ENCODE assay signal across 17 cellular contexts in genomic region chr4:53050361-53050774, GRCh38.
"Had no signal": no experiment of that assay in that cellular context is flagged by ENCODE, and none has a peak within 500 bp of the region (broad histone marks: within the 10 kb centered on the region; RNA-seq: fewer than 3 reads in every experiment).

No MANE protein-coding gene starts in this region.

- H3K27me3 Mint-ChIP-seq: activated T-helper 17 cell treated with anti-CD3 and anti-CD28 coated beads, Interleukin-2, amount 50 U/mL, for 72 hours; dendritic cell treated with granulocyte-macrophage colony-stimulating factor and Interleukin-4, amounts not matched to agents 40 ng/mL and 50 ng/mL, for 4 days; naive thymus-derived CD8-positive, alpha-beta T cell; stimulated activated memory B cell treated with anti-CD40 and anti-IgM and Interleukin-4, amounts not matched to agents 10 μg/mL and 1 μg/mL and 100 μg/mL, for 72 hours; T-helper 17 cell had no signal

- H3K9me3 Mint-ChIP-seq: activated naive CD4-positive, alpha-beta T cell treated with anti-CD3 and anti-CD28 coated beads for 36 hours; activated T-helper 17 cell treated with anti-CD3 and anti-CD28 coated beads, Interleukin-2, amount 50 U/mL, for 72 hours; dendritic cell treated with granulocyte-macrophage colony-stimulating factor and Interleukin-4, amounts not matched to agents 40 ng/mL and 50 ng/mL, for 4 days; endodermal cell; naive thymus-derived CD8-positive, alpha-beta T cell; stimulated activated memory B cell treated with anti-CD40 and anti-IgM and Interleukin-4, amounts not matched to agents 10 μg/mL and 1 μg/mL and 100 μg/mL, for 72 hours had no signal

- DNase-seq: activated CD4-positive, alpha-beta T cell treated with anti-CD3 and anti-CD28 coated beads, Interleukin-2, amount 50 U/mL, for 1 hour; activated CD4-positive, CD25-positive, alpha-beta regulatory T cell; activated naive CD4-positive, alpha-beta T cell treated with anti-CD3 and anti-CD28 coated beads for 36 hours; activated T-cell treated with anti-CD3 and anti-CD28 coated beads for 4 hours; amniotic stem cell; body of pancreas; endodermal cell; head of caudate nucleus; mucosa of descending colon; naive thymus-derived CD8-positive, alpha-beta T cell; nucleus accumbens; right cardiac atrium; T-helper 17 cell; tibial artery had no signal

- H3K4me3 Mint-ChIP-seq: activated naive CD4-positive, alpha-beta T cell treated with anti-CD3 and anti-CD28 coated beads for 36 hours; activated T-helper 17 cell treated with anti-CD3 and anti-CD28 coated beads, Interleukin-2, amount 50 U/mL, for 72 hours; dendritic cell treated with granulocyte-macrophage colony-stimulating factor and Interleukin-4, amounts not matched to agents 40 ng/mL and 50 ng/mL, for 4 days; endodermal cell; naive thymus-derived CD8-positive, alpha-beta T cell; stimulated activated memory B cell treated with anti-CD40 and anti-IgM and Interleukin-4, amounts not matched to agents 10 μg/mL and 1 μg/mL and 100 μg/mL, for 72 hours; T-helper 17 cell had no signal

- H3K27ac Mint-ChIP-seq: activated naive CD4-positive, alpha-beta T cell treated with anti-CD3 and anti-CD28 coated beads for 36 hours; activated T-helper 17 cell treated with anti-CD3 and anti-CD28 coated beads, Interleukin-2, amount 50 U/mL, for 72 hours; dendritic cell treated with granulocyte-macrophage colony-stimulating factor and Interleukin-4, amounts not matched to agents 40 ng/mL and 50 ng/mL, for 4 days; endodermal cell; stimulated activated memory B cell treated with anti-CD40 and anti-IgM and Interleukin-4, amounts not matched to agents 10 μg/mL and 1 μg/mL and 100 μg/mL, for 72 hours; T-helper 17 cell had no signal

- H3K4me1 Mint-ChIP-seq: activated T-helper 17 cell treated with anti-CD3 and anti-CD28 coated beads, Interleukin-2, amount 50 U/mL, for 72 hours; endodermal cell; stimulated activated memory B cell treated with anti-CD40 and anti-IgM and Interleukin-4, amounts not matched to agents 10 μg/mL and 1 μg/mL and 100 μg/mL, for 72 hours had no signal

- ATAC-seq: activated T-helper 17 cell treated with anti-CD3 and anti-CD28 coated beads, Interleukin-2, amount 50 U/mL, for 72 hours; body of pancreas; mucosa of descending colon; naive thymus-derived CD8-positive, alpha-beta T cell; right cardiac atrium; stimulated activated memory B cell treated with anti-CD40 and anti-IgM and Interleukin-4, amounts not matched to agents 10 μg/mL and 1 μg/mL and 100 μg/mL, for 72 hours; T-helper 17 cell had no signal
